1 cellular context compared by ENCODE assay signal in genomic region chr2:134338180-134338579, GRCh38.
TF ChIP-seq lines count a peak whose summit lies in the region.

No MANE protein-coding gene starts in this region.

TF ChIP-seq in SK-N-SH treated with all-trans-retinoic acid at 6 μM for 48 hours, 23 proteins besides CTCF, POLR2A, EP300 and RAD21 (continued from another document):
- TF ChIP-seq POU6F1 (CRISPR knock-in tag; IDR thresholded peaks at IDR 0.05; ENCODE audit: borderline replicate concordance, low read depth) (no peak), OSR1 (CRISPR knock-in tag; IDR thresholded peaks at IDR 0.05) (no peak), GLIS3 (CRISPR knock-in tag; IDR thresholded peaks at IDR 0.05) (no peak), CREB5 (CRISPR knock-in tag; IDR thresholded peaks at IDR 0.05; ENCODE audit: low read depth) (no peak), ARNTL (CRISPR knock-in tag; IDR thresholded peaks at IDR 0.05; ENCODE audit: borderline replicate concordance, low read depth) (no peak)
